ENCODE assay signal across 21 cellular contexts in genomic region chr7:33388332-33388731, GRCh38.
"Had no signal": no experiment of that assay in that cellular context is flagged by ENCODE, and none has a peak within 500 bp of the region (broad histone marks: within the 10 kb centered on the region; RNA-seq: fewer than 3 reads in every experiment).

No MANE protein-coding gene starts in this region.

- FAIRE-seq: endothelial cell of umbilical vein had no signal

- DNase-seq: effector CD4-positive, alpha-beta T cell; endodermal cell; erythroblast; gastrocnemius medialis; glutamatergic neuron; immature natural killer cell; kidney; left cardiac atrium; left ventricle myocardium superior; mesenchymal stem cell; midbrain; naive thymus-derived CD8-positive, alpha-beta T cell; posterior cingulate gyrus; right cardiac atrium; stimulated activated CD4-positive, alpha-beta T cell treated with anti-CD3 and anti-CD28 coated beads, Interleukin-2, amount 100 ng/mL, for 48 hours; stimulated activated naive CD4-positive, alpha-beta T cell treated with Interleukin-2 at 50 U/mL for 16 hours; trophoblast cell had no signal

- H3K4me3 ChIP-seq: coronary artery, gastrocnemius medialis, lung, smooth muscle cell had no signal

- ATAC-seq: gastrocnemius medialis; left cardiac atrium; left ventricle myocardium superior; naive thymus-derived CD8-positive, alpha-beta T cell; right cardiac atrium had no signal
